In the genomic region with DNA sequence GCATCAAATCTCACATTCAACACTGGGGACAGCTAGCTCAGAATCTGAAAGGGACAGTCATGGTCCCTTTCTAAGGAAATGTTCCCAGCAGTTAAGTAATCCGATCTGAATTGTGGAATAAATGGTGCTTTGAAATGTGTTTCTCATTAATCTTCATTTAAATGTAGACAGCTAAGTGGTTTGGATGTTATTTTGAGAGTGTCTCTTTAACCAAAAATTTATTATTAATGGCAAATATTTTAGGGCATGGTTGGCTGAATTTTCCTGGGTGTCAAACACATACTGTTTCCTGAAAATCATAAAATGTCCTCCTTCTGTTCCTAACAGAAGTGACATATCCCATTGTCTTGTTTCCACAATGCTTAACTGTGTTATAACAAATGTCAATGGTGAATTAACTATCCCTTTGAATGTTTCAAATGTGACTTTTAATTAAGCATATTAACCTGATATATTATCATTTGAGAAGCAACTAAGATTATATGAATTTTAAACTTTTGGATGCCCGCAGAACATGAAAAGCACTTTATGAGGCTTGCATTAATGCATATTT, we compare ENCODE assay signal across 20 cellular contexts.
A peak's percentile ranks its signal among the peaks of the same experiment; 100 is the strongest.
DNase-seq lines count a peak whose midpoint lies in the region; ATAC-seq and TF ChIP-seq lines count a peak whose summit lies in the region.
"Had no signal": no experiment of that assay in that cellular context is flagged by ENCODE, and none has a peak within 500 bp of the region (broad histone marks: within the 10 kb centered on the region; RNA-seq: fewer than 3 reads in every experiment).

No MANE protein-coding gene starts in this region.

- H3K9me3 ChIP-seq in adipocyte (ENCODE audit: control insufficient read depth, low read length) (peaks cover 4% of the 10 kb centered on the region), hepatocyte (ENCODE audit: low read depth) (no peaks in the 10 kb centered on the region), upper lobe of left lung (no peaks in the 10 kb centered on the region)
- H3K9me3 ChIP-seq: transverse colon had no signal

- 71% methylated on average over 2 of the region's 2 CpGs for WGBS in hepatocyte (ENCODE audit: low lambda C conversion rate, missing lambda C conversion rate)
- 80 to 84% methylated on average over 2 of the region's 2 CpGs for WGBS in upper lobe of left lung, 2 donors

- H3K9me2 ChIP-seq in hepatocyte (replicated peaks; ENCODE audit: insufficient read depth): no peaks in the 10 kb centered on the region

- no peaks in the 10 kb centered on the region for H3K79me2 ChIP-seq in hepatocyte

- TF ChIP-seq POLR2A in upper lobe of left lung (IDR thresholded peaks at IDR 0.05): no peak

- DNase-seq in DMS 273 (lab: John Stamatoyannopoulos, UW; ENCODE audit: unreplicated experiment): peak; percentile 35
- DNase-seq in DMS 273 treated with DMSO at 0.1 percent for 48 hours (lab: John Stamatoyannopoulos, UW): no peak
- peak; percentile 33 for DNase-seq in adipocyte (ENCODE audit: low read depth)
- no peak for DNase-seq in hepatocyte (ENCODE audit: low spot score)
- peak in 1 of 49 donors; percentile 8 for DNase-seq in substantia nigra (lab: John Stamatoyannopoulos, UW)
- no peak for DNase-seq in caudate nucleus (lab: John Stamatoyannopoulos, UW)
- no peak for DNase-seq in upper lobe of left lung
- no peak for DNase-seq in DMS53 treated with DMSO at 0.1 percent for 48 hours (lab: John Stamatoyannopoulos, UW; ENCODE audit: unreplicated experiment)
- DNase-seq: activated B cell treated with CpG ODN at 0.5 μM for 24 hours; activated CD4-positive, alpha-beta memory T cell treated with anti-CD3 and anti-CD28 coated beads for 36 hours; activated gamma-delta T cell; AML-193; NCI-H1417 treated with DMSO at 0.1 percent for 48 hours; NCI-H226; stimulated activated CD4-positive, alpha-beta T cell treated with anti-CD3 and anti-CD28 coated beads, Interleukin-2, amount 100 ng/mL, for 48 hours; stimulated activated naive CD8-positive, alpha-beta T cell treated with anti-CD3 and anti-CD28 coated beads, Interleukin-15, Interleukin-2, amounts not matched to agents 100 U/mL and 50 U/mL, for 24 hours; transverse colon had no signal

- no peak overlapping the region for H3K4me3 ChIP-seq in adipocyte (ENCODE audit: low read length)
- H3K4me3 ChIP-seq in hepatocyte: no peak overlapping the region
- H3K4me3 ChIP-seq in upper lobe of left lung: no peak overlapping the region
- H3K4me3 ChIP-seq: cardiac muscle cell, gastroesophageal sphincter, transverse colon had no signal

- H3K36me3 ChIP-seq in adipocyte (ENCODE audit: control insufficient read depth, insufficient read depth, low read length, severe bottlenecking) (no peaks in the 10 kb centered on the region), hepatocyte (replicated peaks; ENCODE audit: insufficient read depth, low read depth) (no peaks in the 10 kb centered on the region), upper lobe of left lung (no peaks in the 10 kb centered on the region)
- H3K36me3 ChIP-seq: cardiac muscle cell, gastroesophageal sphincter, transverse colon had no signal

- no peaks in the 10 kb centered on the region for H4K20me1 ChIP-seq in hepatocyte (ENCODE audit: insufficient read depth, poor library complexity, severe bottlenecking)

- peak overlapping the region; percentile 45 for H3K4me2 ChIP-seq in hepatocyte

- no peak overlapping the region for H2AFZ ChIP-seq in hepatocyte

- H3K27ac ChIP-seq in hepatocyte: no peak overlapping the region
- peak overlapping the region; percentile 41 for H3K27ac ChIP-seq in substantia nigra (ENCODE audit: low read depth, low read length, poor library complexity, severe bottlenecking)
- H3K27ac ChIP-seq in caudate nucleus (ENCODE audit: low read depth, low read length): no peak overlapping the region
- no peak overlapping the region for H3K27ac ChIP-seq in upper lobe of left lung
- H3K27ac ChIP-seq: 22Rv1, cardiac muscle cell, gastroesophageal sphincter, transverse colon had no signal

- no peak for ATAC-seq in upper lobe of left lung (ENCODE audit: low FRiP score in 2 of 2)
- ATAC-seq: stimulated activated naive CD8-positive, alpha-beta T cell treated with anti-CD3 and anti-CD28 coated beads, Interleukin-15, Interleukin-2, amounts not matched to agents 100 U/mL and 50 U/mL, for 24 hours had no signal

- TF ChIP-seq CTCF in hepatocyte (IDR thresholded peaks at IDR 0.05; ENCODE audit: poor library complexity) (no peak), upper lobe of left lung (IDR thresholded peaks at IDR 0.05) (no peak)

- H3K4me1 ChIP-seq in adipocyte (ENCODE audit: control insufficient read depth, insufficient read depth, low read length) (no peaks in the 10 kb centered on the region), hepatocyte (ENCODE audit: insufficient read depth) (peaks cover 15% of the 10 kb centered on the region), upper lobe of left lung (no peaks in the 10 kb centered on the region)
- H3K4me1 ChIP-seq: transverse colon had no signal

- no peak overlapping the region for H3K9ac ChIP-seq in adipocyte (ENCODE audit: low read length)

- H3K27me3 ChIP-seq in adipocyte (replicated peaks; ENCODE audit: control insufficient read depth, insufficient read depth, low read length): no peaks in the 10 kb centered on the region
- H3K27me3 ChIP-seq in hepatocyte: no peaks in the 10 kb centered on the region
- no peaks in the 10 kb centered on the region for H3K27me3 ChIP-seq in upper lobe of left lung
- H3K27me3 ChIP-seq: cardiac muscle cell, gastroesophageal sphincter, transverse colon had no signal

- no peak for TF ChIP-seq EP300 in upper lobe of left lung (IDR thresholded peaks at IDR 0.05)

Comparison
In these comparisons a context has a peak if more than half of its experiments do, and no peak if none do; other contexts are left out.
1. DNase-seq: peak in DMS 273 (single experiment) and adipocyte (single experiment); none in DMS 273 treated with DMSO at 0.1 percent for 48 hours (single experiment), hepatocyte (single experiment), caudate nucleus (0 of 61), upper lobe of left lung (0 of 2) and DMS53 treated with DMSO at 0.1 percent for 48 hours (single experiment).